ENCODE assay signal across 23 cellular contexts in the genomic region with DNA sequence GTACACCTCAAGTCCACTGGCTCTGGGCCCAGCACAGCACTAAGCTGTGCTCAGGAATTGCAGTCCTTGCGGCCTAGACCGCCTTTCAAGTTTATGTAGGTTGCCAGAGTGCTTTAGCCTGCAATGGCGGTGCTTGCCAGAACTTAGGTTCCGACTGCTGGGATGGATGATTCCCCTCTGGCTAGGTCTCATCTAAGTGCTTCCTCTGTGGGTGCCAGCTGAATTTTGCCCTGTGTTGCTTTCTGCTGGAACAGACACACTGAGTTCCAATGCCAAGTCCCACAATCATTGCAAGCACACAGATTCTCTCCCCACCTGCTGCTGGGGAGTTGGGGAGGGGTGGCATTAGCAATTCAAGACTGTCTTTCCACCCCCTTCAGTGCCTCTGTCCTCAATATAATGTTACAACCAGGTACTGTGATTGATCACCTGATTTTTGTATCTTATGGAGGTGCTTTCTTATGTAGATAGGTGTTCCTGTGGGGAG.
"Had no signal": no experiment of that assay in that cellular context is flagged by ENCODE, and none has a peak within 500 bp of the region (broad histone marks: within the 10 kb centered on the region; RNA-seq: fewer than 3 reads in every experiment).

No MANE protein-coding gene starts in this region.

- H3K36me3 ChIP-seq: cardiac muscle cell, neutrophil, pancreas, right atrium auricular region, spleen, thoracic aorta had no signal

- H3K27me3 ChIP-seq: body of pancreas, cardiac muscle cell, foreskin keratinocyte, neutrophil, pancreas, right atrium auricular region, spleen had no signal

- H3K4me1 Mint-ChIP-seq: activated naive CD4-positive, alpha-beta T cell treated with anti-CD3 and anti-CD28 coated beads, Interleukin-2, amount 50 U/mL, for 24 hours; memory B cell had no signal

- H3K27ac Mint-ChIP-seq: activated CD4-positive, alpha-beta memory T cell treated with anti-CD3 and anti-CD28 coated beads for 36 hours; activated naive CD4-positive, alpha-beta T cell treated with anti-CD3 and anti-CD28 coated beads, Interleukin-2, amount 50 U/mL, for 24 hours; memory B cell; natural killer cell treated with Interleukin-12 subunit alpha and Interleukin-12 subunit beta and Interleukin-15 and Interleukin-18, amount 100 ng/mL, for 72 hours; type B pancreatic cell had no signal

- H3K27me3 Mint-ChIP-seq: activated CD4-positive, alpha-beta memory T cell treated with anti-CD3 and anti-CD28 coated beads for 36 hours; activated naive CD4-positive, alpha-beta T cell treated with anti-CD3 and anti-CD28 coated beads, Interleukin-2, amount 50 U/mL, for 24 hours; memory B cell; natural killer cell treated with Interleukin-12 subunit alpha and Interleukin-12 subunit beta and Interleukin-15 and Interleukin-18, amount 100 ng/mL, for 72 hours; type B pancreatic cell had no signal

- H3K4me1 ChIP-seq: body of pancreas, foreskin keratinocyte, pancreas, psoas muscle, right atrium auricular region, spleen had no signal

- H3K36me3 Mint-ChIP-seq: activated CD4-positive, alpha-beta memory T cell treated with anti-CD3 and anti-CD28 coated beads for 36 hours; activated naive CD4-positive, alpha-beta T cell treated with anti-CD3 and anti-CD28 coated beads, Interleukin-2, amount 50 U/mL, for 24 hours; memory B cell; natural killer cell treated with Interleukin-12 subunit alpha and Interleukin-12 subunit beta and Interleukin-15 and Interleukin-18, amount 100 ng/mL, for 72 hours; type B pancreatic cell had no signal

- H3K4me3 ChIP-seq: body of pancreas, cardiac muscle cell, pancreas, psoas muscle, right atrium auricular region, spleen, thoracic aorta had no signal

- ATAC-seq: body of pancreas; foreskin keratinocyte; left cardiac atrium; natural killer cell treated with Interleukin-12 subunit alpha and Interleukin-12 subunit beta and Interleukin-15 and Interleukin-18, amount 100 ng/mL, for 72 hours; pancreas; psoas muscle had no signal

- H3K9me3 Mint-ChIP-seq: type B pancreatic cell had no signal

- DNase-seq: activated CD4-positive, alpha-beta memory T cell treated with anti-CD3 and anti-CD28 coated beads for 36 hours; activated CD4-positive, alpha-beta T cell treated with anti-CD3 and anti-CD28 coated beads for 48 hours; activated effector memory CD4-positive, alpha-beta T cell treated with anti-CD3 and anti-CD28 coated beads, Interleukin-2, amount 50 U/mL, for 16 hours; anterior cingulate cortex; body of pancreas; effector CD4-positive, alpha-beta T cell; erythroblast; foreskin keratinocyte; left cardiac atrium; psoas muscle; spleen; stimulated activated CD4-positive, alpha-beta T cell treated with anti-CD3 and anti-CD28 coated beads, Interleukin-4, amount 100 ng/mL, for 1 hour; stimulated activated naive CD4-positive, alpha-beta T cell treated with Interleukin-2 at 50 U/mL for 16 hours; T1000 had no signal

- H3K9me3 ChIP-seq: body of pancreas, neutrophil, pancreas, thoracic aorta had no signal

- H3K4me3 Mint-ChIP-seq: activated CD4-positive, alpha-beta memory T cell treated with anti-CD3 and anti-CD28 coated beads for 36 hours; activated naive CD4-positive, alpha-beta T cell treated with anti-CD3 and anti-CD28 coated beads, Interleukin-2, amount 50 U/mL, for 24 hours; memory B cell; natural killer cell treated with Interleukin-12 subunit alpha and Interleukin-12 subunit beta and Interleukin-15 and Interleukin-18, amount 100 ng/mL, for 72 hours; type B pancreatic cell had no signal

- H3K27ac ChIP-seq: body of pancreas, cardiac muscle cell, foreskin keratinocyte, neutrophil, pancreas, psoas muscle, right atrium auricular region, spleen, thoracic aorta had no signal
